Comparison of ENCODE assay signal across 18 cellular contexts in genomic region chr16:2598133-2598641, GRCh38.
"Had no signal": no experiment of that assay in that cellular context is flagged by ENCODE, and none has a peak within 500 bp of the region (broad histone marks: within the 10 kb centered on the region; RNA-seq: fewer than 3 reads in every experiment).

No MANE protein-coding gene starts in this region.

- ATAC-seq: esophagus mucosa had no signal

- H3K4me3 ChIP-seq: cardiac muscle cell, lung, tibial nerve, vagina had no signal

- H3K27ac ChIP-seq: cardiac muscle cell, parathyroid adenoma, vagina had no signal

- DNase-seq: activated B cell treated with CpG ODN at 0.5 μM for 24 hours; activated naive CD4-positive, alpha-beta T cell treated with anti-CD3 and anti-CD28 coated beads, Interleukin-2, amount 10 ng/mL, durations not matched to agents 7 days and 5 days; kidney glomerular epithelial cell; midbrain; naive B cell; retina; small intestine; stimulated activated CD4-positive, alpha-beta T cell treated with anti-CD3 and anti-CD28 coated beads, Interleukin-4, amount 100 ng/mL, for 4 hours; stimulated activated CD8-positive, alpha-beta memory T cell treated with anti-CD3 and anti-CD28 coated beads, Interleukin-4, amount 100 ng/mL, for 48 hours; stimulated activated naive CD4-positive, alpha-beta T cell treated with Interleukin-2 at 50 U/mL for 16 hours had no signal

- H3K9me3 Mint-ChIP-seq: activated B cell treated with CpG ODN at 0.5 μM for 24 hours; activated CD4-positive, alpha-beta T cell treated with anti-CD3 and anti-CD28 coated beads, Interleukin-2, amount 10 ng/mL, durations not matched to agents 7 days and 5 days; activated naive CD4-positive, alpha-beta T cell treated with anti-CD3 and anti-CD28 coated beads, Interleukin-2, amount 10 ng/mL, durations not matched to agents 7 days and 5 days; naive B cell; T-helper 2 cell treated with Interferon-gamma antibody and Interleukin-4, amounts not matched to agents 5 μg/mL and 100 μg/mL, for 36 hours had no signal

- H2AFZ ChIP-seq: parathyroid adenoma had no signal

- H3K27me3 Mint-ChIP-seq: activated B cell treated with CpG ODN at 0.5 μM for 24 hours; activated CD4-positive, alpha-beta T cell treated with anti-CD3 and anti-CD28 coated beads, Interleukin-2, amount 10 ng/mL, durations not matched to agents 7 days and 5 days; activated naive CD4-positive, alpha-beta T cell treated with anti-CD3 and anti-CD28 coated beads, Interleukin-2, amount 10 ng/mL, durations not matched to agents 7 days and 5 days; naive B cell had no signal

- H3K4me1 ChIP-seq: parathyroid adenoma, vagina had no signal

- H3K4me3 Mint-ChIP-seq: activated B cell treated with CpG ODN at 0.5 μM for 24 hours; activated CD4-positive, alpha-beta T cell treated with anti-CD3 and anti-CD28 coated beads, Interleukin-2, amount 10 ng/mL, durations not matched to agents 7 days and 5 days; activated naive CD4-positive, alpha-beta T cell treated with anti-CD3 and anti-CD28 coated beads, Interleukin-2, amount 10 ng/mL, durations not matched to agents 7 days and 5 days; T-helper 2 cell treated with Interferon-gamma antibody and Interleukin-4, amounts not matched to agents 5 μg/mL and 100 μg/mL, for 36 hours had no signal

- H3K27me3 ChIP-seq: cardiac muscle cell, tibial nerve, vagina had no signal

- H3K9ac ChIP-seq: parathyroid adenoma had no signal

- H3K36me3 Mint-ChIP-seq: naive B cell had no signal

- H3K9me3 ChIP-seq: tibial nerve, vagina had no signal

- H3K27ac Mint-ChIP-seq: activated B cell treated with CpG ODN at 0.5 μM for 24 hours; activated naive CD4-positive, alpha-beta T cell treated with anti-CD3 and anti-CD28 coated beads, Interleukin-2, amount 10 ng/mL, durations not matched to agents 7 days and 5 days; T-helper 2 cell treated with Interferon-gamma antibody and Interleukin-4, amounts not matched to agents 5 μg/mL and 100 μg/mL, for 36 hours had no signal
